Comparison of ENCODE assay signal across 14 cellular contexts in the genomic region with DNA sequence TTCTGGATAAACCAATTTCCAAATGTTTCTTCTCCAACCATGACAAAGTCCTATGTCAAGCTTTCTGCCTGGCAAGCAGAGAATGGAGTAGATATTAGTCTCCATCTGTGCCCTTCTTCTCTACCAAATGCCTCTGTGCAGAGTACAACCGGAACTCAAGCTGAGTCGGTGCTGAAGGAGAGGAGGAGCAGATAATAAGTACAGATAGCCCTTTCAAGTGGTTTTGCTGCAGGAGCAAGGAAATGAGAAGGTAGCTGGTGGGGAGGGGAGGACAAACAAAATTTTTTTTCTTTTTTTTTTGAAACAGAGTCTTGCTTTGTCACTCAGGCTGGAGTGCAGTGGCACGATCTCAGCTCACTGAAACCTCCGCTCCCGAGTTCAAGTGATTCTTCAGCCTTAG. TPM values are rescaled to one million over a fixed set of nuclear protein-coding genes. Genes with fewer than 3 reads are reported as not detected.
DNase-seq lines count a peak whose midpoint lies in the region; ATAC-seq and TF ChIP-seq lines count a peak whose summit lies in the region.
"Had no signal": no experiment of that assay in that cellular context is flagged by ENCODE, and none has a peak within 500 bp of the region (broad histone marks: within the 10 kb centered on the region; RNA-seq: fewer than 3 reads in every experiment).

No MANE protein-coding gene starts in this region.

- no peaks in the 10 kb centered on the region for H3K27me3 Mint-ChIP-seq in CD4-positive, CD25-positive, alpha-beta regulatory T cell
- H3K27me3 Mint-ChIP-seq in T-helper 17 cell: no peaks in the 10 kb centered on the region
- H3K27me3 Mint-ChIP-seq in activated T-cell treated with anti-CD3 and anti-CD28 coated beads, Interleukin-2, amount 50 U/mL, for 4 hours (ENCODE audit: low read depth): no peaks in the 10 kb centered on the region

- ATAC-seq in CD4-positive, CD25-positive, alpha-beta regulatory T cell (ENCODE audit: low read depth in 2 of 2): peak; percentile 99
- ATAC-seq in T-helper 17 cell (peak; percentile 96), mucosa of descending colon (peak; percentile 84)
- peak; percentile 92 to 93 for ATAC-seq in activated T-cell treated with anti-CD3 and anti-CD28 coated beads, Interleukin-2, amount 50 U/mL, for 4 hours

- peaks cover 74% of the 10 kb centered on the region for H3K4me1 ChIP-seq in CD4-positive, CD25-positive, alpha-beta regulatory T cell (ENCODE audit: control insufficient read depth, insufficient read depth, low read length, poor library complexity, severe bottlenecking)
- H3K4me1 ChIP-seq in mucosa of descending colon (ENCODE audit: low read depth): no peaks in the 10 kb centered on the region

- intact Hi-C loops in mucosa of descending colon (cut with DNase I, micrococcal nuclease): no loop called here

- peaks cover 46 to 94% (median 66%) of the 10 kb centered on the region in 4 donors for H3K4me1 Mint-ChIP-seq in CD4-positive, CD25-positive, alpha-beta regulatory T cell
- H3K4me1 Mint-ChIP-seq in T-helper 17 cell: peaks cover 46% of the 10 kb centered on the region
- peaks cover 90% of the 10 kb centered on the region for H3K4me1 Mint-ChIP-seq in activated T-cell treated with anti-CD3 and anti-CD28 coated beads, Interleukin-2, amount 50 U/mL, for 4 hours (ENCODE audit: low read depth)
- H3K4me1 Mint-ChIP-seq: brain, memory B cell had no signal

- H3K4me3 Mint-ChIP-seq in CD4-positive, CD25-positive, alpha-beta regulatory T cell: peak overlapping the region; percentile 40 to 81 (median 68)
- H3K4me3 Mint-ChIP-seq in T-helper 17 cell: peak overlapping the region; percentile 66
- H3K4me3 Mint-ChIP-seq in activated T-cell treated with anti-CD3 and anti-CD28 coated beads, Interleukin-2, amount 50 U/mL, for 4 hours: peak overlapping the region; percentile 14
- H3K4me3 Mint-ChIP-seq: brain, memory B cell had no signal

- peak; percentile 54 to 93 (median 90) for DNase-seq in CD4-positive, CD25-positive, alpha-beta regulatory T cell
- peak; percentile 17 to 39 (median 33) for DNase-seq in T-helper 17 cell
- peak; percentile 48 for DNase-seq in activated T-cell treated with anti-CD3 and anti-CD28 coated beads, Interleukin-2, amount 50 U/mL, for 4 hours
- DNase-seq in mucosa of descending colon: no peak
- no peak for DNase-seq in LoVo (ENCODE audit: low spot score)
- no peak for DNase-seq in AG20443 (ENCODE audit: low spot score)
- DNase-seq in H7: no peak
- DNase-seq in DMS53 treated with DMSO at 0.1 percent for 48 hours (lab: John Stamatoyannopoulos, UW; ENCODE audit: unreplicated experiment): no peak
- DNase-seq: hippocampal formation, NCI-H446, WERI-Rb-1 had no signal

- peak overlapping the region; percentile 81 for H3K4me3 ChIP-seq in CD4-positive, CD25-positive, alpha-beta regulatory T cell (ENCODE audit: low read depth, low read length)
- H3K4me3 ChIP-seq in mucosa of descending colon (no peak overlapping the region), H7 (ENCODE audit: insufficient read depth, low read depth, low read length) (no peak overlapping the region)

- no peaks in the 10 kb centered on the region for H3K36me3 ChIP-seq in CD4-positive, CD25-positive, alpha-beta regulatory T cell (ENCODE audit: control insufficient read depth, insufficient read depth, low read length)
- no peaks in the 10 kb centered on the region for H3K36me3 ChIP-seq in mucosa of descending colon (ENCODE audit: low read depth)
- no peaks in the 10 kb centered on the region for H3K36me3 ChIP-seq in H7 (replicated peaks; ENCODE audit: control insufficient read depth, insufficient read depth, low read length)
- H3K36me3 ChIP-seq: WERI-Rb-1 had no signal

- H3K9me3 ChIP-seq in CD4-positive, CD25-positive, alpha-beta regulatory T cell (ENCODE audit: control insufficient read depth in 2 of 2, low read length in 2 of 2): no peaks in the 10 kb centered on the region
- no peaks in the 10 kb centered on the region for H3K9me3 ChIP-seq in T-helper 17 cell (ENCODE audit: control insufficient read depth, low read length, poor library complexity, severe bottlenecking)
- no peaks in the 10 kb centered on the region for H3K9me3 ChIP-seq in mucosa of descending colon

- no peaks in the 10 kb centered on the region for H3K27me3 ChIP-seq in CD4-positive, CD25-positive, alpha-beta regulatory T cell (ENCODE audit: control insufficient read depth, insufficient read depth, low read length)
- no peaks in the 10 kb centered on the region; the same call in 1 of the 2 replicates for H3K27me3 ChIP-seq in H7 (ENCODE audit: control insufficient read depth, insufficient read depth, low read length)

- H3K9me3 Mint-ChIP-seq in CD4-positive, CD25-positive, alpha-beta regulatory T cell: no peaks in the 10 kb centered on the region
- H3K9me3 Mint-ChIP-seq in activated T-cell treated with anti-CD3 and anti-CD28 coated beads, Interleukin-2, amount 50 U/mL, for 4 hours: no peaks in the 10 kb centered on the region
- H3K9me3 Mint-ChIP-seq: memory B cell had no signal

- H3K36me3 Mint-ChIP-seq in CD4-positive, CD25-positive, alpha-beta regulatory T cell: no peaks in the 10 kb centered on the region
- no peaks in the 10 kb centered on the region for H3K36me3 Mint-ChIP-seq in T-helper 17 cell (ENCODE audit: low read depth)
- no peaks in the 10 kb centered on the region for H3K36me3 Mint-ChIP-seq in activated T-cell treated with anti-CD3 and anti-CD28 coated beads, Interleukin-2, amount 50 U/mL, for 4 hours (ENCODE audit: insufficient read depth)
- H3K36me3 Mint-ChIP-seq: brain had no signal

- TF ChIP-seq CTCF in mucosa of descending colon (IDR thresholded peaks at IDR 0.05): no peak

- peak overlapping the region; percentile 53 for H3K27ac ChIP-seq in CD4-positive, CD25-positive, alpha-beta regulatory T cell (ENCODE audit: insufficient read depth, low read length, poor library complexity, severe bottlenecking)
- H3K27ac ChIP-seq: epithelial cell of prostate, WERI-Rb-1 had no signal

- H3K27ac Mint-ChIP-seq in CD4-positive, CD25-positive, alpha-beta regulatory T cell: peak overlapping the region; percentile 22 to 87 (median 85)
- peak overlapping the region; percentile 83 for H3K27ac Mint-ChIP-seq in T-helper 17 cell
- H3K27ac Mint-ChIP-seq: brain, memory B cell had no signal

RNA-seq across cellular contexts. Expression of a gene that starts 14.2 kb away (rescaled TPM):
- total RNA-seq in CD4-positive, CD25-positive, alpha-beta regulatory T cell: 85.5 TPM
- 10 to 100 TPM; 21.8 to 30.2 (median 24.5) TPM for polyA plus RNA-seq in CD4-positive, CD25-positive, alpha-beta regulatory T cell
- 10 to 100 TPM; 51.8 to 72.1 TPM for total RNA-seq in T-helper 17 cell
- 10 to 100 TPM in 2 of 3 donors, 1 to 10 TPM in 1; 9.0 to 14.6 (median 13.5) TPM for total RNA-seq in activated T-cell treated with anti-CD3 and anti-CD28 coated beads, Interleukin-2, amount 50 U/mL, for 4 hours
- total RNA-seq in mucosa of descending colon: 1 to 10 TPM; 3.8 to 6.0 (median 5.4) TPM
- total RNA-seq in H7 (2014; rRNA removed; shearing (Covaris generic)): 3.5 and 6.0 TPM in 2 replicates

Comparison
In these comparisons a context has a peak if more than half of its experiments do, and no peak if none do; other contexts are left out.
1. DNase-seq: peak in CD4-positive, CD25-positive, alpha-beta regulatory T cell (3 of 3), T-helper 17 cell (3 of 3) and activated T-cell treated with anti-CD3 and anti-CD28 coated beads, Interleukin-2, amount 50 U/mL, for 4 hours (single experiment); none in mucosa of descending colon (0 of 3), LoVo (single experiment), AG20443 (single experiment), H7 (single experiment) and DMS53 treated with DMSO at 0.1 percent for 48 hours (single experiment).
2. H3K4me3 Mint-ChIP-seq: peak in every context shown above with its lines; median percentile 68 in CD4-positive, CD25-positive, alpha-beta regulatory T cell; 66 in T-helper 17 cell; 14 in activated T-cell treated with anti-CD3 and anti-CD28 coated beads, Interleukin-2, amount 50 U/mL, for 4 hours.
3. Peak in every context shown above with its lines, with median percentiles within 50 percentile points of each other: ATAC-seq.